8 cellular contexts compared by ENCODE assay signal in genomic region chr9:86126998-86127972, GRCh38. TPM values are rescaled to one million over a fixed set of nuclear protein-coding genes. Genes with fewer than 3 reads are reported as not detected.
A peak's percentile ranks its signal among the peaks of the same experiment; 100 is the strongest.
DNase-seq lines count a peak whose midpoint lies in the region; ATAC-seq, FAIRE-seq and TF ChIP-seq lines count a peak whose summit lies in the region.

No MANE protein-coding gene starts in this region.

- H3K9me3 ChIP-seq in hepatocyte (ENCODE audit: low read depth): no peaks in the 10 kb centered on the region

- H3K9me2 ChIP-seq in hepatocyte (replicated peaks; ENCODE audit: insufficient read depth): no peaks in the 10 kb centered on the region

- 15% methylated on average over 11 of the region's 11 CpGs for WGBS in hepatocyte (ENCODE audit: low lambda C conversion rate, missing lambda C conversion rate)

- no peak for TF ChIP-seq CTCF in hepatocyte (IDR thresholded peaks at IDR 0.05; ENCODE audit: poor library complexity)

- peaks cover 21% of the 10 kb centered on the region for H3K4me1 ChIP-seq in hepatocyte (ENCODE audit: insufficient read depth)

- peak; percentile 91 for DNase-seq in DMS53 treated with DMSO at 0.1 percent for 48 hours (lab: John Stamatoyannopoulos, UW; ENCODE audit: unreplicated experiment)
- DNase-seq in NCI-H187 (lab: John Stamatoyannopoulos, UW): peak; percentile 66 to 74
- peak; percentile 31 for DNase-seq in amniotic stem cell (lab: John Stamatoyannopoulos, UW)
- DNase-seq in hepatocyte (ENCODE audit: low spot score): peak; percentile 93
- peak; percentile 68 for DNase-seq in sciatic nerve (ENCODE audit: low spot score)
- no peak for DNase-seq in activated CD4-positive, alpha-beta T cell treated with anti-CD3 and anti-CD28 coated beads, Interleukin-2, amount 50 U/mL, for 48 hours
- no peak for DNase-seq in GM19239 (ENCODE audit: insufficient read length, low spot score)

- H3K79me2 ChIP-seq in hepatocyte: no peaks in the 10 kb centered on the region

- no peak for FAIRE-seq in GM19239 (lab: Jason Lieb, UNC)

- H4K20me1 ChIP-seq in hepatocyte (ENCODE audit: insufficient read depth, poor library complexity, severe bottlenecking): no peaks in the 10 kb centered on the region

- no peaks in the 10 kb centered on the region for H3K27me3 ChIP-seq in hepatocyte

- no peaks in the 10 kb centered on the region for H3K36me3 ChIP-seq in hepatocyte (replicated peaks; ENCODE audit: insufficient read depth, low read depth)

- peak overlapping the region; percentile 85 for H3K27ac ChIP-seq in hepatocyte

- H3K4me2 ChIP-seq in hepatocyte: peak overlapping the region; percentile 55

- intact Hi-C loops in sciatic nerve (cut with DNase I): no loop called here

- no peak overlapping the region for H2AFZ ChIP-seq in hepatocyte

- ATAC-seq in sciatic nerve (peak; percentile 93), HG02973 (IDR thresholded peaks at IDR 0.05; ENCODE audit: unreplicated experiment) (no peak)

- no peak overlapping the region for H3K4me3 ChIP-seq in hepatocyte

RNA-seq across cellular contexts. Expression of gene GOLM1, which starts 27.9 kb away (rescaled TPM):
- 140 and 152 TPM in 2 replicates for total RNA-seq in hepatocyte
- 152 and 164 TPM in 2 replicates for polyA plus RNA-seq in hepatocyte
- 20.9 TPM for total RNA-seq in sciatic nerve

Comparison
In these comparisons a context has a peak if more than half of its experiments do, and no peak if none do; other contexts are left out.
1. DNase-seq: peak in DMS53 treated with DMSO at 0.1 percent for 48 hours (single experiment), NCI-H187 (2 of 2), amniotic stem cell (single experiment), hepatocyte (single experiment) and sciatic nerve (single experiment); none in activated CD4-positive, alpha-beta T cell treated with anti-CD3 and anti-CD28 coated beads, Interleukin-2, amount 50 U/mL, for 48 hours (0 of 2) and GM19239 (single experiment).